ENCODE assay signal across 8 cellular contexts in genomic region chr3:48273594-48274211, GRCh38. TPM values are rescaled to one million over a fixed set of nuclear protein-coding genes. Genes with fewer than 3 reads are reported as not detected.
DNase-seq lines count a peak whose midpoint lies in the region; ATAC-seq, FAIRE-seq and TF ChIP-seq lines count a peak whose summit lies in the region.

No MANE protein-coding gene starts in this region.

- H3K4me3 Mint-ChIP-seq in stimulated activated naive B cell treated with anti-CD40 and anti-IgM and Interleukin-4, amounts not matched to agents 10 μg/mL and 1 μg/mL and 100 μg/mL, for 72 hours: no peak overlapping the region

- no peak overlapping the region for H4K91ac ChIP-seq in mesenchymal stem cell (ENCODE audit: low read length)

- H2BK12ac ChIP-seq in mesenchymal stem cell (ENCODE audit: low read length in 2 of 2): no peak overlapping the region

- H2AK5ac ChIP-seq in mesenchymal stem cell (ENCODE audit: low read length, severe bottlenecking): no peak overlapping the region

- peaks cover 3 to 7% of the 10 kb centered on the region in 2 donors for H3K4me1 Mint-ChIP-seq in stimulated activated naive B cell treated with anti-CD40 and anti-IgM and Interleukin-4, amounts not matched to agents 10 μg/mL and 1 μg/mL and 100 μg/mL, for 72 hours

- H3K4me1 ChIP-seq in mesenchymal stem cell (ENCODE audit: control insufficient read depth, insufficient read depth, low read depth, low read length): peaks cover 2% of the 10 kb centered on the region

- H3K23ac ChIP-seq in mesenchymal stem cell (ENCODE audit: low read length in 2 of 2): no peak overlapping the region

- H3K79me1 ChIP-seq in mesenchymal stem cell (replicated peaks; ENCODE audit: low read length, poor library complexity, severe bottlenecking): no peaks in the 10 kb centered on the region

- no peaks in the 10 kb centered on the region for H3K27me3 ChIP-seq in mesenchymal stem cell (ENCODE audit: control insufficient read depth in 1 of 2, insufficient read depth in 1 of 2, low read length in 2 of 2)

- H4K8ac ChIP-seq in mesenchymal stem cell (ENCODE audit: low read length): no peak overlapping the region

- H3K27ac Mint-ChIP-seq in stimulated activated naive B cell treated with anti-CD40 and anti-IgM and Interleukin-4, amounts not matched to agents 10 μg/mL and 1 μg/mL and 100 μg/mL, for 72 hours: peak overlapping the region; percentile 26

- H3K4me3 ChIP-seq in mesenchymal stem cell (ENCODE audit: insufficient read depth in 1 of 2, low read depth in 1 of 2, low read length in 2 of 2): no peak overlapping the region

- peaks cover 2 to 10% of the 10 kb centered on the region in 2 experiments for H3K36me3 ChIP-seq in mesenchymal stem cell (ENCODE audit: control insufficient read depth in 1 of 2, insufficient read depth in 2 of 2, low read depth in 1 of 2, low read length in 2 of 2)

- no peak overlapping the region for H3K27ac ChIP-seq in mesenchymal stem cell (ENCODE audit: low read length, poor library complexity, severe bottlenecking)

- in situ Hi-C loops in ACHN (cut with HindIII; ENCODE audit: low pct_ligation_motif_present, low pct_unique_long_range_greater_than_20kb, low sequenced_read_pairs): no loop called here

- H2AFZ ChIP-seq in mesenchymal stem cell (ENCODE audit: low read depth, low read length): no peak overlapping the region

- no peak overlapping the region for H2BK120ac ChIP-seq in mesenchymal stem cell (ENCODE audit: low read depth, low read length)

- H3K36me3 Mint-ChIP-seq in stimulated activated naive B cell treated with anti-CD40 and anti-IgM and Interleukin-4, amounts not matched to agents 10 μg/mL and 1 μg/mL and 100 μg/mL, for 72 hours: peaks cover 17 to 31% of the 10 kb centered on the region in 2 donors

- no peak overlapping the region for H2BK15ac ChIP-seq in mesenchymal stem cell (ENCODE audit: low read depth, poor library complexity, severe bottlenecking)

- no peak overlapping the region for H3K14ac ChIP-seq in mesenchymal stem cell (ENCODE audit: low read length in 2 of 2)

- TF ChIP-seq POLR2A in GM12891 (IDR thresholded peaks at IDR 0.05; ENCODE audit: low read depth, low read length): no peak

- H3K9me3 ChIP-seq in mesenchymal stem cell (ENCODE audit: control insufficient read depth, low read length): no peaks in the 10 kb centered on the region

- 21% methylated on average over 8 of the region's 9 CpGs for WGBS in mesenchymal stem cell

- peak; percentile 61 for DNase-seq in ACHN
- DNase-seq in GM12891 (ENCODE audit: insufficient read length, low spot score): peak; percentile 56
- DNase-seq in NCI-H2171 treated with DMSO at 0.1 percent for 48 hours (lab: John Stamatoyannopoulos, UW): peak; percentile 53
- DNase-seq in activated CD4-positive, alpha-beta T cell treated with anti-CD3 and anti-CD28 coated beads, Interleukin-2, amount 50 U/mL, for 24 hours (ENCODE audit: low read depth in 1 of 2, low spot score in 1 of 2): peak; percentile 24 to 48
- peak; percentile 18 for DNase-seq in effector CD8-positive, alpha-beta T cell (lab: John Stamatoyannopoulos, UW)
- DNase-seq in mesenchymal stem cell: peak; percentile 71
- DNase-seq in stimulated activated naive B cell treated with anti-CD40 and anti-IgM and Interleukin-4, amounts not matched to agents 10 μg/mL and 1 μg/mL and 100 μg/mL, for 72 hours: peak; percentile 34

- H3K4me2 ChIP-seq in mesenchymal stem cell (ENCODE audit: low read length, poor library complexity, severe bottlenecking): no peak overlapping the region

- H3K4ac ChIP-seq in mesenchymal stem cell (ENCODE audit: low read depth in 1 of 2, low read length in 2 of 2): no peak overlapping the region

- H3K9ac ChIP-seq in mesenchymal stem cell (ENCODE audit: low read length): no peak overlapping the region

- peak; percentile 92 for FAIRE-seq in GM12891 (lab: Jason Lieb, UNC)

- peak; percentile 70 to 81 for ATAC-seq in stimulated activated naive B cell treated with anti-CD40 and anti-IgM and Interleukin-4, amounts not matched to agents 10 μg/mL and 1 μg/mL and 100 μg/mL, for 72 hours (replicated peaks)
- ATAC-seq in esophagus mucosa: no peak

- H3K18ac ChIP-seq in mesenchymal stem cell (ENCODE audit: low read depth in 1 of 2, low read length in 2 of 2): no peak overlapping the region

- H3K27me3 Mint-ChIP-seq in stimulated activated naive B cell treated with anti-CD40 and anti-IgM and Interleukin-4, amounts not matched to agents 10 μg/mL and 1 μg/mL and 100 μg/mL, for 72 hours: no peaks in the 10 kb centered on the region

- H2BK5ac ChIP-seq in mesenchymal stem cell (ENCODE audit: low read depth, low read length, poor library complexity, severe bottlenecking): no peak overlapping the region

- H3K9me3 Mint-ChIP-seq in stimulated activated naive B cell treated with anti-CD40 and anti-IgM and Interleukin-4, amounts not matched to agents 10 μg/mL and 1 μg/mL and 100 μg/mL, for 72 hours: no peaks in the 10 kb centered on the region

TF ChIP-seq in GM12891, 5 proteins besides CTCF, POLR2A, EP300 and RAD21:
- no peak for TF ChIP-seq POLR2AphosphoS5 (IDR thresholded peaks at IDR 0.05; ENCODE audit: low read depth, low read length)
- no peak for TF ChIP-seq POU2F2 (IDR thresholded peaks at IDR 0.05; ENCODE audit: low read depth, low read length)
- TF ChIP-seq TAF1 (IDR thresholded peaks at IDR 0.05; ENCODE audit: low read depth, low read length): no peak
- TF ChIP-seq SPI1 (IDR thresholded peaks at IDR 0.05; ENCODE audit: low read depth, low read length): no peak
- TF ChIP-seq PAX5 (IDR thresholded peaks at IDR 0.05; ENCODE audit: insufficient read depth, low read length, severe bottlenecking): no peak

RNA-seq across cellular contexts. Expression of gene NME6, which starts 27.5 kb away (rescaled TPM):
- 14.2 TPM for polyA plus RNA-seq in GM12891 (2012; ENCODE audit: low read depth, missing spikeins)
- polyA plus RNA-seq in mesenchymal stem cell (2013, experiment 1 of 2): 14.0 TPM
- polyA plus RNA-seq in mesenchymal stem cell (2013, experiment 2 of 2): 14.7 TPM
- 17.0 TPM for total RNA-seq in esophagus mucosa

RNA-seq across cellular contexts. Expression of gene ZNF589, which starts 32.8 kb away (rescaled TPM):
- 19.0 TPM for polyA plus RNA-seq in GM12891 (2012; ENCODE audit: low read depth, missing spikeins)
- polyA plus RNA-seq in mesenchymal stem cell (2013, experiment 1 of 2): 4.0 TPM
- polyA plus RNA-seq in mesenchymal stem cell (2013, experiment 2 of 2): 4.0 TPM
- 6.9 TPM for total RNA-seq in esophagus mucosa

RNA-seq across cellular contexts. Expression of gene CAMP, which starts 50.4 kb away (rescaled TPM):
- polyA plus RNA-seq in GM12891 (2012; ENCODE audit: low read depth, missing spikeins): 4.6 TPM
- not detected for polyA plus RNA-seq in mesenchymal stem cell (2013, experiment 1 of 2)
- 0.05 TPM for polyA plus RNA-seq in mesenchymal stem cell (2013, experiment 2 of 2)
- not detected for total RNA-seq in esophagus mucosa

RNA-seq across cellular contexts. Expression of gene SPINK8, which starts 59.8 kb away (rescaled TPM):
- not detected for polyA plus RNA-seq in GM12891 (2012; ENCODE audit: low read depth, missing spikeins)
- not detected for polyA plus RNA-seq in mesenchymal stem cell (2013, experiment 1 of 2)
- not detected for polyA plus RNA-seq in mesenchymal stem cell (2013, experiment 2 of 2)
- 1.6 TPM for total RNA-seq in esophagus mucosa

Comparison
In these comparisons a context has a peak if more than half of its experiments do, and no peak if none do; other contexts are left out.
1. DNase-seq: peak in every context shown above with its lines; median percentile 71 in mesenchymal stem cell; 61 in ACHN; 56 in GM12891; 53 in NCI-H2171 treated with DMSO at 0.1 percent for 48 hours; 36 in activated CD4-positive, alpha-beta T cell treated with anti-CD3 and anti-CD28 coated beads, Interleukin-2, amount 50 U/mL, for 24 hours; 34 in stimulated activated naive B cell treated with anti-CD40 and anti-IgM and Interleukin-4, amounts not matched to agents 10 μg/mL and 1 μg/mL and 100 μg/mL, for 72 hours; 18 in effector CD8-positive, alpha-beta T cell.